ENCODE assay signal across 10 cellular contexts in the genomic region with DNA sequence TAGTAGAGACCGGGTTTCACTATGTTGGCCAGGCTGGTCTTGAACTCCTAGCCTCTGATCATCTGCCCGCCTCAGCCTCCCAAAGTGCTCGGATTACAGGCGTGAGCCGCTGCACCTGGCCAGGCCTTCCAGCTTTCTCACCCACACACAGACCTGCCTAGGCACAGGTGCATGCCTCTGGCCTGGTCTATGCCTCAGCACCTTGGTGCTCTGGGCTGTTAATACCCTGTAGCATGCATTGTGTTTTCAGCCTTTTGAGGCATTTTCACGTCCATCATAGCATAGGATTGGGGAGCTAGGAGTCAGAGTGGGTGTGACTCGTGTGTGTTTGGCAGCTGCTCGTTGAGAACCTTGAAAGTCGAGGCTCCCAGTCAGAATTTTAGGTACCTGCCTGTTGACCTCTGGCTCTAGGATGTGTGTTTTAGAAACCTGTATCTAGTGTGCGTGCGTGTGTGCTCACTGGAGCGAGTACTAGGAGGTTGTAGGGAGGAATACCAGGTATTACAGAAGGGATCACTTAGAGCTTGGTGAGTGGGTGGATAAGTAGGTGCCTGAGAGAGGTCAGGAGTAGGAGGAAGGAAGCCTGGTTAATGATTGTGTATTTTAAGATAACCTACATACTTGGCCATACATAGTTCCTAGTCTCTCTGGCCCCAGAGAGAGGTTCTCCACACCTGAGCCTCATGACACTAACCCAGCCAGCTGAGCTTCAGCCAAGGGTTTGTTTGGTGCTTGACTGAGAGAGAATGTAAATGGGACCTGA. TPM values are rescaled to one million over a fixed set of nuclear protein-coding genes. Genes with fewer than 3 reads are reported as not detected.
DNase-seq lines count a peak whose midpoint lies in the region; ATAC-seq, FAIRE-seq and TF ChIP-seq lines count a peak whose summit lies in the region.
"Had no signal": no experiment of that assay in that cellular context is flagged by ENCODE, and none has a peak within 500 bp of the region (broad histone marks: within the 10 kb centered on the region; RNA-seq: fewer than 3 reads in every experiment).

No MANE protein-coding gene starts in this region.

- no peaks in the 10 kb centered on the region for H3K9me3 Mint-ChIP-seq in CD8-positive, alpha-beta memory T cell
- no peaks in the 10 kb centered on the region for H3K9me3 Mint-ChIP-seq in chondrocyte (ENCODE audit: low read depth)
- H3K9me3 Mint-ChIP-seq: activated CD4-positive, alpha-beta memory T cell treated with anti-CD3 and anti-CD28 coated beads, Interleukin-2, amount 10 ng/mL, durations not matched to agents 7 days and 5 days had no signal

- intact Hi-C loops in pancreas (cut with DNase I), result no loop called here

- H3K27ac Mint-ChIP-seq in CD8-positive, alpha-beta memory T cell, result peak overlapping the region; percentile 20 to 89 (median 68)
- H3K27ac Mint-ChIP-seq in chondrocyte (ENCODE audit: unreplicated experiment), result peak overlapping the region; percentile 27
- H3K27ac Mint-ChIP-seq: activated CD4-positive, alpha-beta memory T cell treated with anti-CD3 and anti-CD28 coated beads, Interleukin-2, amount 10 ng/mL, durations not matched to agents 7 days and 5 days had no signal

- ATAC-seq in pancreas (peak; percentile 75 to 95 (median 88)), HG02623 (IDR thresholded peaks at IDR 0.05; ENCODE audit: unreplicated experiment) (no peak), HG03196 (IDR thresholded peaks at IDR 0.05; ENCODE audit: unreplicated experiment) (no peak)

- H3K4me1 Mint-ChIP-seq in CD8-positive, alpha-beta memory T cell, result peaks cover 61 to 93% (median 81%) of the 10 kb centered on the region in 3 donors
- H3K4me1 Mint-ChIP-seq in chondrocyte (ENCODE audit: low read depth), result peaks cover 39% of the 10 kb centered on the region

- TF ChIP-seq CTCF in chondrocyte (IDR thresholded peaks at IDR 0.05) (no peak), pancreas (IDR thresholded peaks at IDR 0.05) (no peak)

- H3K4me3 ChIP-seq in CD8-positive, alpha-beta memory T cell (ENCODE audit: low read length), result no peak overlapping the region
- no peak overlapping the region for H3K4me3 ChIP-seq in pancreas

- peak overlapping the region; percentile 5 to 77 (median 59) for H3K4me3 Mint-ChIP-seq in CD8-positive, alpha-beta memory T cell
- H3K4me3 Mint-ChIP-seq in chondrocyte (ENCODE audit: unreplicated experiment), result no peak overlapping the region
- H3K4me3 Mint-ChIP-seq: activated CD4-positive, alpha-beta memory T cell treated with anti-CD3 and anti-CD28 coated beads, Interleukin-2, amount 10 ng/mL, durations not matched to agents 7 days and 5 days had no signal

- no peaks in the 10 kb centered on the region for H3K27me3 ChIP-seq in CD8-positive, alpha-beta memory T cell (ENCODE audit: insufficient read depth, low read length, poor library complexity, severe bottlenecking)
- H3K27me3 ChIP-seq in pancreas, result no peaks in the 10 kb centered on the region

- POLR2A ChIA-PET in CD8-positive, alpha-beta memory T cell (lab: Charles Lee), result no interaction called here

- no peak overlapping the region for H3K27ac ChIP-seq in CD8-positive, alpha-beta memory T cell (ENCODE audit: low read depth, low read length)
- H3K27ac ChIP-seq in pancreas, result no peak overlapping the region

- no peak for DNase-seq in CD8-positive, alpha-beta memory T cell
- peak; percentile 71 for DNase-seq in HT-29 (ENCODE audit: low spot score)
- DNase-seq in chondrocyte (ENCODE audit: low spot score), result peak; percentile 14
- peak in 1 of 6 donors; percentile 53 for DNase-seq in pancreas
- DNase-seq in SKM-1 (lab: John Stamatoyannopoulos, UW; ENCODE audit: unreplicated experiment), result no peak
- no peak for DNase-seq in activated CD4-positive, alpha-beta T cell treated with anti-CD3 and anti-CD28 coated beads for 48 hours
- DNase-seq: activated CD4-positive, alpha-beta memory T cell treated with anti-CD3 and anti-CD28 coated beads, Interleukin-2, amount 10 ng/mL, durations not matched to agents 7 days and 5 days; NCI-H345 had no signal

- H3K27me3 Mint-ChIP-seq in CD8-positive, alpha-beta memory T cell, result peaks cover 0 to 2% of the 10 kb centered on the region in 2 donors
- no peaks in the 10 kb centered on the region for H3K27me3 Mint-ChIP-seq in chondrocyte (ENCODE audit: low read depth)
- H3K27me3 Mint-ChIP-seq: activated CD4-positive, alpha-beta memory T cell treated with anti-CD3 and anti-CD28 coated beads, Interleukin-2, amount 10 ng/mL, durations not matched to agents 7 days and 5 days had no signal

- CTCF ChIA-PET in CD8-positive, alpha-beta memory T cell (lab: Charles Lee), result no interaction called here

- peaks cover 71% of the 10 kb centered on the region for H3K4me1 ChIP-seq in CD8-positive, alpha-beta memory T cell (ENCODE audit: insufficient read depth, low read length)
- peaks cover 25 to 37% (median 25%) of the 10 kb centered on the region in 3 donors for H3K4me1 ChIP-seq in pancreas

- WGBS in pancreas, 2 donors, result 30 to 32% methylated on average over 12 of the region's 12 CpGs

- H3K36me3 Mint-ChIP-seq in CD8-positive, alpha-beta memory T cell, result peaks cover 0 to 69% (median 13%) of the 10 kb centered on the region in 3 donors
- H3K36me3 Mint-ChIP-seq in chondrocyte (ENCODE audit: low read depth), result peaks cover 9% of the 10 kb centered on the region

- no peaks in the 10 kb centered on the region for H3K9me3 ChIP-seq in CD8-positive, alpha-beta memory T cell (ENCODE audit: low read length)
- H3K9me3 ChIP-seq in pancreas, result no peaks in the 10 kb centered on the region

- H3K36me3 ChIP-seq in CD8-positive, alpha-beta memory T cell (ENCODE audit: insufficient read depth, low read length), result peaks cover 29% of the 10 kb centered on the region
- H3K36me3 ChIP-seq in pancreas, result peaks cover 0 to 11% (median 6%) of the 10 kb centered on the region in 3 donors

- no peak for FAIRE-seq in pancreas (lab: Jason Lieb, UNC)

RNA-seq across cellular contexts. Expression of gene CRKL, which starts 20.0 kb away (rescaled TPM):
- total RNA-seq in CD8-positive, alpha-beta memory T cell, result 10 to 100 TPM; 94.0 to 98.1 TPM
- 54.5 TPM for polyA plus RNA-seq in CD8-positive, alpha-beta memory T cell
- 74.9 and 77.2 TPM in 2 replicates for total RNA-seq in HT-29 (2014; rRNA removed; shearing (Covaris generic))
- total RNA-seq in chondrocyte (45.3 to 49.2 TPM (median 46.3 TPM) in 3 replicates), pancreas (10 to 100 TPM; 15.8 to 29.4 (median 20.9) TPM)
- 10 to 100 TPM in 1 of 2 donors, 1 to 10 TPM in 1; 9.1 to 13.3 TPM for polyA plus RNA-seq in pancreas

RNA-seq across cellular contexts. Expression of gene AIFM3, which starts 29.8 kb away (rescaled TPM):
- under 1 TPM; 0.16 to 0.33 TPM for total RNA-seq in CD8-positive, alpha-beta memory T cell
- polyA plus RNA-seq in CD8-positive, alpha-beta memory T cell, result not detected
- total RNA-seq in HT-29 (2014; rRNA removed; shearing (Covaris generic)), result 30.9 and 41.7 TPM in 2 replicates
- total RNA-seq in chondrocyte (0.47 TPM in 1 of 3 replicates, not detected in the others), pancreas (1 to 10 TPM in 4 of 6 donors, under 1 TPM in 2; 0.63 to 2.3 (median 1.1) TPM)
- 1 to 10 TPM; 1.4 to 4.5 TPM for polyA plus RNA-seq in pancreas

RNA-seq across cellular contexts. Expression of gene LZTR1, which starts 44.9 kb away (rescaled TPM):
- 10 to 100 TPM; 75.0 to 78.7 TPM for total RNA-seq in CD8-positive, alpha-beta memory T cell
- polyA plus RNA-seq in CD8-positive, alpha-beta memory T cell, result 17.1 TPM
- 27.5 and 35.1 TPM in 2 replicates for total RNA-seq in HT-29 (2014; rRNA removed; shearing (Covaris generic))
- total RNA-seq in chondrocyte, result 86.4 to 103 TPM (median 87.0 TPM) in 3 replicates
- total RNA-seq in pancreas, result 10 to 100 TPM; 15.0 to 42.0 (median 21.8) TPM
- polyA plus RNA-seq in pancreas, result 10 to 100 TPM; 53.4 to 56.2 TPM

Comparison
In these comparisons a context has a peak if more than half of its experiments do, and no peak if none do; other contexts are left out.
1. DNase-seq: peak in HT-29 (single experiment) and chondrocyte (single experiment); none in CD8-positive, alpha-beta memory T cell (0 of 5), SKM-1 (single experiment) and activated CD4-positive, alpha-beta T cell treated with anti-CD3 and anti-CD28 coated beads for 48 hours (single experiment).
2. ATAC-seq: peak in pancreas (4 of 4); none in HG02623 (single experiment) and HG03196 (single experiment).